24 cellular contexts compared by ENCODE assay signal in the genomic region with DNA sequence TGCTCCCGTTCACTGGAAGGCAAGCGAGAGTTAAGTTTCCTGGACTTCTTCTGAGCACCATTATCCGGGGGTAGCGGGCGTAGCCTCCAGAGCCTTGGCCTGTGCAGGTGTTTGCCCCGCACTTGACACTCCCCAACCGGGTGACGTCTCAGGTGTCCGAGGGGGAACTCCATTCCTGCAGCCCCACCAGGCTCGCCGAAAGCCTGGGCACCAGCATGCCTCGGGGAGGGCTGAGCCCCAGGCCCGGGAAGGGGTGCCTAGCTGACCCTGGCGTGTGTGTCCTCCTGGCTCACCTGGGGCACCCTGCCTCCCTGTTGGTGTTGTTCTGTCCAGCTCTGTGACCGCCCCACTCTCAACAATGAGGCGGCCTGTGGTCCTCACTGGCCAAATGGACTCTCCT.
"Had no signal": no experiment of that assay in that cellular context is flagged by ENCODE, and none has a peak within 500 bp of the region (broad histone marks: within the 10 kb centered on the region; RNA-seq: fewer than 3 reads in every experiment).

No MANE protein-coding gene starts in this region.

- H3K27ac ChIP-seq: neutrophil, tibial nerve had no signal

- DNase-seq: activated CD4-positive, alpha-beta memory T cell treated with anti-CD3 and anti-CD28 coated beads for 36 hours; activated CD4-positive, alpha-beta T cell treated with anti-CD3 and anti-CD28 coated beads, Interleukin-2, amount 10 ng/mL, durations not matched to agents 24 days and 14 days; activated CD4-positive, CD25-positive, alpha-beta regulatory T cell treated with anti-CD3 and anti-CD28 coated beads, Interleukin-2, amount 50 U/mL, for 72 hours; activated effector memory CD4-positive, alpha-beta T cell treated with Interleukin-2 at 50 U/mL for 16 hours; activated naive CD4-positive, alpha-beta T cell treated with Interleukin-2 at 50 U/mL for 16 hours; activated T-cell treated with anti-CD3 and anti-CD28 coated beads for 4 hours; anterior cingulate cortex; effector CD8-positive, alpha-beta T cell; left cardiac atrium; small intestine; stimulated activated CD4-positive, alpha-beta T cell treated with anti-CD3 and anti-CD28 coated beads, Interleukin-1b, Interleukin-23, amount 100 ng/mL, for 48 hours; stimulated activated CD4-positive, alpha-beta T cell treated with anti-CD3 and anti-CD28 coated beads, Interleukin-4, amount 100 ng/mL, for 4 hours; stimulated activated CD8-positive, alpha-beta memory T cell treated with anti-CD3 and anti-CD28 coated beads, Interleukin-4, amount 100 ng/mL, for 48 hours; T-helper 17 cell had no signal

- H3K4me3 Mint-ChIP-seq: activated CD4-positive, alpha-beta memory T cell treated with anti-CD3 and anti-CD28 coated beads for 36 hours; activated CD4-positive, alpha-beta T cell treated with anti-CD3 and anti-CD28 coated beads, Interleukin-2, amount 10 ng/mL, durations not matched to agents 24 days and 14 days; activated naive CD8-positive, alpha-beta T cell; central memory CD8-positive, alpha-beta T cell; memory B cell; nephron; stimulated activated memory B cell treated with anti-CD40 and anti-IgM and Interleukin-4, amounts not matched to agents 10 μg/mL and 1 μg/mL and 100 μg/mL, for 72 hours; T-helper 17 cell had no signal

- H3K9me3 ChIP-seq: neutrophil, tibial nerve had no signal

- H3K4me3 ChIP-seq: tibial nerve had no signal

- H3K27ac Mint-ChIP-seq: activated CD4-positive, alpha-beta memory T cell treated with anti-CD3 and anti-CD28 coated beads for 36 hours; activated CD4-positive, alpha-beta T cell treated with anti-CD3 and anti-CD28 coated beads, Interleukin-2, amount 10 ng/mL, durations not matched to agents 24 days and 14 days; activated naive CD8-positive, alpha-beta T cell; memory B cell; nephron; progenitor cell of endocrine pancreas; stimulated activated memory B cell treated with anti-CD40 and anti-IgM and Interleukin-4, amounts not matched to agents 10 μg/mL and 1 μg/mL and 100 μg/mL, for 72 hours; T-helper 17 cell had no signal

- H3K36me3 Mint-ChIP-seq: activated CD4-positive, alpha-beta memory T cell treated with anti-CD3 and anti-CD28 coated beads for 36 hours; activated naive CD8-positive, alpha-beta T cell; memory B cell; stimulated activated memory B cell treated with anti-CD40 and anti-IgM and Interleukin-4, amounts not matched to agents 10 μg/mL and 1 μg/mL and 100 μg/mL, for 72 hours had no signal

- H3K36me3 ChIP-seq: neutrophil, tibial nerve had no signal

- H3K4me1 Mint-ChIP-seq: activated CD4-positive, alpha-beta T cell treated with anti-CD3 and anti-CD28 coated beads, Interleukin-2, amount 10 ng/mL, durations not matched to agents 24 days and 14 days; nephron had no signal

- H3K9me3 Mint-ChIP-seq: activated CD4-positive, alpha-beta memory T cell treated with anti-CD3 and anti-CD28 coated beads for 36 hours; activated CD4-positive, alpha-beta T cell treated with anti-CD3 and anti-CD28 coated beads, Interleukin-2, amount 10 ng/mL, durations not matched to agents 24 days and 14 days; central memory CD8-positive, alpha-beta T cell; memory B cell; nephron; stimulated activated memory B cell treated with anti-CD40 and anti-IgM and Interleukin-4, amounts not matched to agents 10 μg/mL and 1 μg/mL and 100 μg/mL, for 72 hours had no signal

- ATAC-seq: left cardiac atrium; sciatic nerve; SK-N-SH treated with all-trans-retinoic acid at 6 μM for 48 hours; stimulated activated memory B cell treated with anti-CD40 and anti-IgM and Interleukin-4, amounts not matched to agents 10 μg/mL and 1 μg/mL and 100 μg/mL, for 72 hours; T-helper 17 cell had no signal
